16 cellular contexts compared by ENCODE assay signal in genomic region chr1:114081145-114082046, GRCh38.
DNase-seq lines count a peak whose midpoint lies in the region; ATAC-seq and TF ChIP-seq lines count a peak whose summit lies in the region.
"Had no signal": no experiment of that assay in that cellular context is flagged by ENCODE, and none has a peak within 500 bp of the region (broad histone marks: within the 10 kb centered on the region; RNA-seq: fewer than 3 reads in every experiment).

No MANE protein-coding gene starts in this region.

- no TSS peak for BruUV-seq in mammary epithelial cell (replicated peaks; lab: Mats Ljungman, UMichigan)

- peak; percentile 74 for ATAC-seq in Right ventricle myocardium inferior
- peak; percentile 67 to 74 for ATAC-seq in left cardiac atrium
- no peak for ATAC-seq in GM18858 (IDR thresholded peaks at IDR 0.05; ENCODE audit: unreplicated experiment)

- H3K9me3 ChIP-seq in mammary epithelial cell (replicated peaks; ENCODE audit: insufficient read depth, low read length) = no peaks in the 10 kb centered on the region

- peaks cover 21% of the 10 kb centered on the region for H3K36me3 Mint-ChIP-seq in nephron progenitor cell (ENCODE audit: low read depth)
- H3K36me3 Mint-ChIP-seq: CD4-positive, alpha-beta memory T cell had no signal

- peaks cover 14% of the 10 kb centered on the region for H3K4me1 ChIP-seq in mammary epithelial cell (ENCODE audit: insufficient read depth, low read length)

- no peaks in the 10 kb centered on the region for H3K9me3 Mint-ChIP-seq in nephron progenitor cell
- H3K9me3 Mint-ChIP-seq: activated CD4-positive, alpha-beta T cell treated with anti-CD3 and anti-CD28 coated beads, Interleukin-2, amount 10 ng/mL, durations not matched to agents 7 days and 5 days; activated T-helper 1 cell treated with anti-CD3 and anti-CD28 coated beads, Interleukin-12 subunit alpha, Interleukin-12 subunit beta, Interleukin-2, Interleukin-4 antibody, amounts not matched to agents 30 ng/mL and 10 ng/mL and 1 ng/mL, durations not matched to agents 14 hours and 24 hours and 36 hours; CD4-positive, alpha-beta memory T cell had no signal

- no peaks in the 10 kb centered on the region for H3K79me2 ChIP-seq in mammary epithelial cell (ENCODE audit: insufficient read depth, low read length)

- peaks cover 69% of the 10 kb centered on the region for H3K4me1 Mint-ChIP-seq in nephron progenitor cell

- in situ Hi-C loops in mammary epithelial cell (cut with MboI; ENCODE audit: low sequenced_read_pairs in 2 of 2) = no loop called here

- no peak overlapping the region for H3K4me2 ChIP-seq in mammary epithelial cell (ENCODE audit: insufficient read depth, low read depth, low read length)

- CTCF ChIA-PET in mammary epithelial cell (lab: Charles Lee; ENCODE audit: low non-redundant PET) = no interaction called here

- H3K27ac Mint-ChIP-seq in nephron progenitor cell = peak overlapping the region; percentile 98
- H3K27ac Mint-ChIP-seq: activated CD4-positive, alpha-beta T cell treated with anti-CD3 and anti-CD28 coated beads, Interleukin-2, amount 10 ng/mL, durations not matched to agents 7 days and 5 days; activated T-helper 1 cell treated with anti-CD3 and anti-CD28 coated beads, Interleukin-12 subunit alpha, Interleukin-12 subunit beta, Interleukin-2, Interleukin-4 antibody, amounts not matched to agents 30 ng/mL and 10 ng/mL and 1 ng/mL, durations not matched to agents 14 hours and 24 hours and 36 hours; CD4-positive, alpha-beta memory T cell had no signal

- H4K20me1 ChIP-seq in mammary epithelial cell (ENCODE audit: insufficient read depth, low read length) = no peaks in the 10 kb centered on the region

- H3K4me3 ChIP-seq in mammary epithelial cell (replicated peaks in 1 of 3; ENCODE audit: insufficient read depth in 1 of 3, low read depth in 2 of 3, low read length in 3 of 3) = no peak overlapping the region

- TF ChIP-seq CTCF in nephron progenitor cell (IDR thresholded peaks at IDR 0.05) = no peak
- TF ChIP-seq CTCF in mammary epithelial cell (conservative IDR thresholded peaks at IDR 0.05 in 1 of 2, IDR thresholded peaks at IDR 0.05 in 1 of 2; ENCODE audit: extremely low read depth in 1 of 2, insufficient read depth in 1 of 2, low read depth in 1 of 2, low read length in 2 of 2) = no peak

- intact Hi-C loops in Right ventricle myocardium inferior (cut with DNase I) (no loop called here), cardiac septum (cut with DNase I) (no loop called here), left cardiac atrium (cut with DNase I) (no loop called here), mammary epithelial cell (cut with micrococcal nuclease) (no loop called here)

- dilution Hi-C loops in mammary epithelial cell (cut with HindIII; ENCODE audit: low sequenced_read_pairs) = no loop called here

- H3K27me3 Mint-ChIP-seq in nephron progenitor cell (ENCODE audit: low read depth, poor library complexity) = peaks cover 3% of the 10 kb centered on the region

- H3K9ac ChIP-seq in mammary epithelial cell (ENCODE audit: insufficient read depth, low read length) = no peak overlapping the region

- H3K27ac ChIP-seq in mammary epithelial cell (ENCODE audit: insufficient read depth, low read depth, low read length) = no peak overlapping the region

- H3K4me3 Mint-ChIP-seq in nephron progenitor cell = no peak overlapping the region
- H3K4me3 Mint-ChIP-seq: activated CD4-positive, alpha-beta T cell treated with anti-CD3 and anti-CD28 coated beads, Interleukin-2, amount 10 ng/mL, durations not matched to agents 7 days and 5 days; activated T-helper 1 cell treated with anti-CD3 and anti-CD28 coated beads, Interleukin-12 subunit alpha, Interleukin-12 subunit beta, Interleukin-2, Interleukin-4 antibody, amounts not matched to agents 30 ng/mL and 10 ng/mL and 1 ng/mL, durations not matched to agents 14 hours and 24 hours and 36 hours; CD4-positive, alpha-beta memory T cell had no signal

- H2AFZ ChIP-seq in mammary epithelial cell (ENCODE audit: low read depth, low read length) = no peak overlapping the region

- 79% methylated on average over 19 of the region's 19 CpGs for WGBS in mammary epithelial cell (ENCODE audit: low coverage, missing lambda C conversion rate)

- DNase-seq in Right ventricle myocardium inferior (ENCODE audit: missing footprints) = no peak
- DNase-seq in cardiac septum (ENCODE audit: low spot score) = no peak
- DNase-seq in left cardiac atrium = peak; percentile 26
- no peak for DNase-seq in nephron progenitor cell
- peak; percentile 50 for DNase-seq in ureter (ENCODE audit: low spot score)
- DNase-seq in mammary epithelial cell = no peak
- no peak for DNase-seq in NCI-H2196 treated with DMSO at 0.1 percent for 48 hours (lab: John Stamatoyannopoulos, UW; ENCODE audit: unreplicated experiment)
- DNase-seq: activated CD4-positive, alpha-beta T cell treated with anti-CD3 and anti-CD28 coated beads, Interleukin-2, amount 10 ng/mL, durations not matched to agents 7 days and 5 days; CD4-positive, alpha-beta memory T cell; IMR-90; NCI-H1417 treated with DMSO at 0.1 percent for 48 hours; NCI-H510A treated with DMSO at 0.1 percent for 48 hours; stimulated activated naive CD4-positive, alpha-beta T cell treated with Interleukin-2 at 50 U/mL for 16 hours; T-helper 2 cell had no signal

- no peaks in the 10 kb centered on the region for H3K27me3 ChIP-seq in mammary epithelial cell (ENCODE audit: insufficient read depth, low read length)

- H3K36me3 ChIP-seq in mammary epithelial cell (ENCODE audit: insufficient read depth, low read length) = no peaks in the 10 kb centered on the region

Comparison
In these comparisons a context has a peak if more than half of its experiments do, and no peak if none do; other contexts are left out.
1. DNase-seq: peak in left cardiac atrium (single experiment) and ureter (single experiment); none in Right ventricle myocardium inferior (single experiment), cardiac septum (single experiment), nephron progenitor cell (single experiment), mammary epithelial cell (single experiment) and NCI-H2196 treated with DMSO at 0.1 percent for 48 hours (single experiment).